ENCODE assay signal across 8 cellular contexts in genomic region chr6:16236648-16237199, GRCh38. TPM values are rescaled to one million over a fixed set of nuclear protein-coding genes. Genes with fewer than 3 reads are reported as not detected.
DNase-seq lines count a peak whose midpoint lies in the region; ATAC-seq, FAIRE-seq and TF ChIP-seq lines count a peak whose summit lies in the region.

No MANE protein-coding gene starts in this region.

- H3K9me3 ChIP-seq in SJCRH30 (replicated peaks) (no peaks in the 10 kb centered on the region), subcutaneous abdominal adipose tissue (ENCODE audit: control insufficient read depth in 5 of 5, low read length in 5 of 5) (no peaks in the 10 kb centered on the region)

- H3K27me3 ChIP-seq in SJCRH30 (no peaks in the 10 kb centered on the region), subcutaneous abdominal adipose tissue (ENCODE audit: control insufficient read depth in 5 of 5, insufficient read depth in 4 of 5, low read length in 5 of 5) (peaks cover 0 to 5% (median 0%) of the 10 kb centered on the region in 5 donors)

- in situ Hi-C loops in ACHN (cut with HindIII; ENCODE audit: low pct_ligation_motif_present, low pct_unique_long_range_greater_than_20kb, low sequenced_read_pairs), result no loop called here

- H3K4me1 ChIP-seq in SJCRH30 (peaks cover 17% of the 10 kb centered on the region), subcutaneous abdominal adipose tissue (ENCODE audit: control insufficient read depth in 5 of 5, insufficient read depth in 5 of 5, low read length in 5 of 5) (peaks cover 2 to 36% (median 23%) of the 10 kb centered on the region in 5 donors)

- H3K9ac ChIP-seq in subcutaneous abdominal adipose tissue (ENCODE audit: low read length in 5 of 5), result peak overlapping the region in 1 of 5 donors; percentile 24

- H3K27ac ChIP-seq in SJCRH30 (peak overlapping the region; percentile 64), subcutaneous abdominal adipose tissue (ENCODE audit: low read depth, low read length) (peak overlapping the region; percentile 11)

- no peaks in the 10 kb centered on the region for H3K36me3 ChIP-seq in SJCRH30
- H3K36me3 ChIP-seq in subcutaneous abdominal adipose tissue (ENCODE audit: control insufficient read depth in 5 of 5, insufficient read depth in 5 of 5, low read length in 5 of 5), result no peaks in the 10 kb centered on the region

- ATAC-seq in HG02623 (IDR thresholded peaks at IDR 0.05; ENCODE audit: unreplicated experiment), result peak; percentile 34
- ATAC-seq in HG02571 (IDR thresholded peaks at IDR 0.05; ENCODE audit: unreplicated experiment), result no peak

- H3K4me3 ChIP-seq in SJCRH30 (peak overlapping the region; percentile 22), subcutaneous abdominal adipose tissue (ENCODE audit: low read depth in 1 of 5, low read length in 5 of 5) (peak overlapping the region in 4 of 5 donors; percentile 5 to 47 (median 32))

- peak; percentile 48 for FAIRE-seq in GM12892 (lab: Jason Lieb, UNC)

- no peak for DNase-seq in GM12892 (ENCODE audit: insufficient read length)
- peak; percentile 38 to 54 for DNase-seq in SJCRH30
- peak; percentile 95 for DNase-seq in foreskin melanocyte
- no peak for DNase-seq in NCI-H774 (lab: John Stamatoyannopoulos, UW)
- DNase-seq in ACHN, result no peak

- no peak for TF ChIP-seq POLR2A in GM12892 (IDR thresholded peaks at IDR 0.05; ENCODE audit: low read depth, low read length)

RNA-seq across cellular contexts. Expression of gene GMPR, which starts 1.7 kb away (rescaled TPM):
- 9.7 TPM for polyA plus RNA-seq in GM12892 (2012; ENCODE audit: missing spikeins)
- total RNA-seq in SJCRH30 (2014; rRNA removed; shearing (Covaris generic)), result 28.7 and 29.3 TPM in 2 replicates

Comparison
In these comparisons a context has a peak if more than half of its experiments do, and no peak if none do; other contexts are left out.
1. DNase-seq: peak in SJCRH30 (2 of 2) and foreskin melanocyte (single experiment); none in GM12892 (single experiment), NCI-H774 (single experiment) and ACHN (single experiment).